In the genomic region with DNA sequence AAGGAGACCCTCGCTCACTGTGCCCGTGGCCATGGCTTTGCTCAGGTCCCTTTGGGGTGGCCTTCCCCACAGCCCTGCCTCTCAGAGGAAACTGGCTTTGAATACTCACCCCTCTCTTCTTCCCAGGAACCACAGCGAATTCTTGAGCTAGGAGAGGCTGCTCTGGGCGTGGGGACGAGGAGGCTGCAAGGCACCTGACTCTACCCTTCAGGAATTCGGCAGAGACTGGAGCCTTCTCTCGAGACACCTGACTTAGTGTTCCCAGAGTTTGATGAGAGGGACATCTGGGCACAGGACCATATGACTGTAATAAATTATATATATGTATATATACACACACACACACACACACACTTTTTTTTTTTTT, we compare ENCODE assay signal across 19 cellular contexts. TPM values are rescaled to one million over a fixed set of nuclear protein-coding genes. Genes with fewer than 3 reads are reported as not detected.
A peak's percentile ranks its signal among the peaks of the same experiment; 100 is the strongest.
DNase-seq lines count a peak whose midpoint lies in the region; TF ChIP-seq lines count a peak whose summit lies in the region.
"Had no signal": no experiment of that assay in that cellular context is flagged by ENCODE, and none has a peak within 500 bp of the region (broad histone marks: within the 10 kb centered on the region; RNA-seq: fewer than 3 reads in every experiment).

No MANE protein-coding gene starts in this region.

- peak overlapping the region in 1 of 2 donors; percentile 16 for H3K4me3 ChIP-seq in mucosa of rectum (ENCODE audit: low read length in 2 of 2)
- H3K4me3 ChIP-seq: SJSA1 had no signal

- peaks cover 7 to 12% of the 10 kb centered on the region in 2 donors for H3K36me3 ChIP-seq in mucosa of rectum (ENCODE audit: control insufficient read depth in 2 of 2, insufficient read depth in 2 of 2, low read length in 2 of 2)
- H3K36me3 ChIP-seq: SJSA1 had no signal

- DNase-seq in 8988T (peak; percentile 68), LHCN-M2 (ENCODE audit: low read depth) (peak; percentile 33), epithelial cell of prostate (ENCODE audit: low read depth, low spot score) (peak; percentile 55), SHP77 (lab: John Stamatoyannopoulos, UW) (no peak), NCI-H2196 treated with DMSO at 0.1 percent for 48 hours (lab: John Stamatoyannopoulos, UW; ENCODE audit: unreplicated experiment) (no peak), GM13977 (ENCODE audit: low spot score) (no peak), AG08395 (ENCODE audit: low spot score) (no peak)
- DNase-seq: activated CD4-positive, alpha-beta T cell treated with anti-CD3 and anti-CD28 coated beads, Interleukin-2, amount 10 ng/mL, durations not matched to agents 24 days and 14 days; activated T-cell treated with anti-CD3 and anti-CD28 coated beads for 4 hours; CD8-positive, alpha-beta T cell; H7; hippocampal formation; naive thymus-derived CD4-positive, alpha-beta T cell; NCI-H1694 treated with DMSO at 0.1 percent for 48 hours; NCI-H510A treated with DMSO at 0.1 percent for 48 hours; stimulated activated naive B cell treated with anti-CD40 and anti-IgM and Interleukin-4, amounts not matched to agents 10 μg/mL and 1 μg/mL and 100 μg/mL, for 72 hours; T-helper 9 cell had no signal

- H3K27ac ChIP-seq in epithelial cell of prostate = peak overlapping the region; percentile 82
- peak overlapping the region; percentile 80 to 94 for H3K27ac ChIP-seq in mucosa of rectum (ENCODE audit: low read depth in 2 of 2, low read length in 2 of 2)
- H3K27ac ChIP-seq: SJSA1 had no signal

- H3K27me3 ChIP-seq in mucosa of rectum (ENCODE audit: control insufficient read depth in 2 of 2, insufficient read depth in 2 of 2, low read length in 2 of 2) = no peaks in the 10 kb centered on the region

- in situ Hi-C loops in GM13977 (cut with MboI; ENCODE audit: low pct_unique_long_range_greater_than_20kb, low sequenced_read_pairs, unreplicated experiment) = no loop called here

- no peak for TF ChIP-seq CTCF in GM13977 (IDR thresholded peaks at IDR 0.05; ENCODE audit: extremely low read depth, insufficient read depth, missing control alignments)

- H3K4me1 ChIP-seq in mucosa of rectum (ENCODE audit: control insufficient read depth in 2 of 2, insufficient read depth in 2 of 2, low read length in 2 of 2) = peaks cover 40 to 59% of the 10 kb centered on the region in 2 donors
- H3K4me1 ChIP-seq: SJSA1 had no signal

- no peaks in the 10 kb centered on the region for H3K9me3 ChIP-seq in mucosa of rectum (ENCODE audit: control insufficient read depth in 2 of 2, low read length in 2 of 2)
- H3K9me3 ChIP-seq: SJSA1 had no signal

- peak overlapping the region; percentile 52 to 78 for H3K9ac ChIP-seq in mucosa of rectum (ENCODE audit: low read depth in 1 of 2, low read length in 2 of 2)

RNA-seq across cellular contexts. Expression of a gene that starts 6.2 kb away (rescaled TPM):
- total RNA-seq in LHCN-M2 (2014; rRNA removed) = 0.06 and 1.0 TPM in 2 replicates
- 0.12 TPM for polyA plus RNA-seq in LHCN-M2 (2012)

RNA-seq across cellular contexts. Expression of a gene that starts 15.4 kb away (rescaled TPM):
- total RNA-seq in LHCN-M2 (2014; rRNA removed) = 22.8 and 33.7 TPM in 2 replicates
- polyA plus RNA-seq in LHCN-M2 (2012) = 12.2 TPM

RNA-seq across cellular contexts. Expression of a gene that starts 16.4 kb away (rescaled TPM):
- 7.7 and 9.2 TPM in 2 replicates for total RNA-seq in LHCN-M2 (2014; rRNA removed)
- 7.2 TPM for polyA plus RNA-seq in LHCN-M2 (2012)

RNA-seq across cellular contexts. Expression of a gene that starts 55.9 kb away (rescaled TPM):
- under 0.01 and 0.06 TPM in 2 replicates for total RNA-seq in LHCN-M2 (2014; rRNA removed)
- 0.33 TPM for polyA plus RNA-seq in LHCN-M2 (2012)

Comparison
In these comparisons a context has a peak if more than half of its experiments do, and no peak if none do; other contexts are left out.
1. DNase-seq: peak in 8988T (single experiment), LHCN-M2 (single experiment) and epithelial cell of prostate (single experiment); none in SHP77 (0 of 2), NCI-H2196 treated with DMSO at 0.1 percent for 48 hours (single experiment), GM13977 (single experiment) and AG08395 (single experiment).